In the genomic region with DNA sequence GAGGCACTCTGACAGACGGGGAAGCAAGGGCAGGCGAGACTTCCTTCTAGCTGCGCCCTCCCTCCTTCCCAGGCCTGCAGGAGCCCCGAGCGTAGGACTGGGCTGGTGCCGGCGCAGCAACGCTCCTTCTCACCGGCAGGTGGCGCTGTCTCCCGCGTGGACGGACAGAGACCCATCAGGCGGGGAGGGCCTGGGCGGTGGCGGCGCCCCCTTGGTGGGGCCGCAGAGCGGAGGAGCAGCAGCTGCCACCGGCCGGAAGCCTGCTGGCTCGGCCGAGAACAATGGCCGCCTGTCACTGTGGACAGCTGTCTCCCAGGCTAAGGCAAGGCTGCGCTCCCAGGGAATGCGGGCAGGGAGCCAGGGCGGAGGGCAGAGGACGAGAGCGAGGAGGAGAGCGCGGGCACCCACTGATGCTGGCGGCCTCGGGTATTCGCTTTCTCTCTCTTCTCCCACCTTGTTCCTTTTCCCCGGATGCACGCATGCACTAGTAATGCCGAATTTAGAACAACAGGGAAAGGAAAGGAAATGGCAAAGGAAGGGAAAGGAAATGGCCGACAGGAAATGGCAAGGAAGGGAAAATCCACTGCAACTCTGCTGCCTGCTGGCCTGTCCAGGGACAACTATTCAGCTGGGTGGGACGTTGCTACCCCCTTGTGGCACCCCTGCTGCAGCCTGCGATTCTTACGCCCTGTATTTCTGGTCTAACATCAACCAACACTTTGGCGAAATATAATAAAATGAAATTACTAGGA, we compare ENCODE assay signal across 1 cellular context.
TF ChIP-seq lines count a peak whose summit lies in the region.

No MANE protein-coding gene starts in this region.

TF ChIP-seq in GM12878, 131 proteins besides CTCF, POLR2A, EP300 and RAD21 (continued from another document and continues in another):
- TF ChIP-seq, protein P1, sequence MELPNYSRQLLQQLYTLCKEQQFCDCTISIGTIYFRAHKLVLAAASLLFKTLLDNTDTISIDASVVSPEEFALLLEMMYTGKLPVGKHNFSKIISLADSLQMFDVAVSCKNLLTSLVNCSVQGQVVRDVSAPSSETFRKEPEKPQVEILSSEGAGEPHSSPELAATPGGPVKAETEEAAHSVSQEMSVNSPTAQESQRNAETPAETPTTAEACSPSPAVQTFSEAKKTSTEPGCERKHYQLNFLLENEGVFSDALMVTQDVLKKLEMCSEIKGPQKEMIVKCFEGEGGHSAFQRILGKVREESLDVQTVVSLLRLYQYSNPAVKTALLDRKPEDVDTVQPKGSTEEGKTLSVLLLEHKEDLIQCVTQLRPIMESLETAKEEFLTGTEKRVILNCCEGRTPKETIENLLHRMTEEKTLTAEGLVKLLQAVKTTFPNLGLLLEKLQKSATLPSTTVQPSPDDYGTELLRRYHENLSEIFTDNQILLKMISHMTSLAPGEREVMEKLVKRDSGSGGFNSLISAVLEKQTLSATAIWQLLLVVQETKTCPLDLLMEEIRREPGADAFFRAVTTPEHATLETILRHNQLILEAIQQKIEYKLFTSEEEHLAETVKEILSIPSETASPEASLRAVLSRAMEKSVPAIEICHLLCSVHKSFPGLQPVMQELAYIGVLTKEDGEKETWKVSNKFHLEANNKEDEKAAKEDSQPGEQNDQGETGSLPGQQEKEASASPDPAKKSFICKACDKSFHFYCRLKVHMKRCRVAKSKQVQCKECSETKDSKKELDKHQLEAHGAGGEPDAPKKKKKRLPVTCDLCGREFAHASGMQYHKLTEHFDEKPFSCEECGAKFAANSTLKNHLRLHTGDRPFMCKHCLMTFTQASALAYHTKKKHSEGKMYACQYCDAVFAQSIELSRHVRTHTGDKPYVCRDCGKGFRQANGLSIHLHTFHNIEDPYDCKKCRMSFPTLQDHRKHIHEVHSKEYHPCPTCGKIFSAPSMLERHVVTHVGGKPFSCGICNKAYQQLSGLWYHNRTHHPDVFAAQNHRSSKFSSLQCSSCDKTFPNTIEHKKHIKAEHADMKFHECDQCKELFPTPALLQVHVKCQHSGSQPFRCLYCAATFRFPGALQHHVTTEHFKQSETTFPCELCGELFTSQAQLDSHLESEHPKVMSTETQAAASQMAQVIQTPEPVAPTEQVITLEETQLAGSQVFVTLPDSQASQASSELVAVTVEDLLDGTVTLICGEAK (IDR thresholded peaks at IDR 0.05; ENCODE audit: borderline replicate concordance) = no peak
- TF ChIP-seq RB1 (IDR thresholded peaks at IDR 0.05; ENCODE audit: borderline replicate concordance) (0 out of 2 replicates have a peak, but pooled peaks have one; percentile 74), ZNF274 (IDR thresholded peaks at IDR 0.05; ENCODE audit: insufficient read depth, insufficient read length) (no peak), BHLHE40 (IDR thresholded peaks at IDR 0.05; ENCODE audit: borderline replicate concordance in 1 of 2, low read depth in 2 of 2, low read length in 1 of 2) (peak; percentile 43 to 75), ZNF384 (IDR thresholded peaks at IDR 0.05; ENCODE audit: borderline replicate concordance, low read depth, low read length) (no peak), SMC3 (IDR thresholded peaks at IDR 0.05; ENCODE audit: borderline replicate concordance, low read length) (peak; percentile 76), HCFC1 (IDR thresholded peaks at IDR 0.05; ENCODE audit: low read length) (no peak), CBX3 (IDR thresholded peaks at IDR 0.05; ENCODE audit: borderline replicate concordance, low read depth) (no peak), CEBPB (IDR thresholded peaks at IDR 0.05; ENCODE audit: borderline replicate concordance in 1 of 2, low read depth in 2 of 2, low read length in 2 of 2) (no peak), MYC (IDR thresholded peaks at IDR 0.05; ENCODE audit: insufficient read depth, insufficient read length, insufficient replicate concordance, low read length, severe bottlenecking) (peak; percentile 68), IKZF1 (conservative IDR thresholded peaks at IDR 0.05) (peak; percentile 94), RCOR1 (conservative IDR thresholded peaks at IDR 0.05; ENCODE audit: low read depth, low read length) (peak; percentile 76; the same call in 1 of the 2 replicates), RAD51 (IDR thresholded peaks at IDR 0.05) (no peak), TAF1 (IDR thresholded peaks at IDR 0.05; ENCODE audit: borderline replicate concordance, low read depth, low read length) (0 out of 2 replicates have a peak, but pooled peaks have one; percentile 50), IRF4 (IDR thresholded peaks at IDR 0.05; ENCODE audit: low read depth, low read length) (no peak), STAT3 (IDR thresholded peaks at IDR 0.05; ENCODE audit: low read depth, low read length) (no peak), EGR1 (IDR thresholded peaks at IDR 0.05; ENCODE audit: borderline replicate concordance in 1 of 2, low read depth in 2 of 2, low read length in 2 of 2) (0 out of 3 replicates have a peak, but pooled peaks of 1 of the 2 experiments have one; percentile 15), DPF2 (IDR thresholded peaks at IDR 0.05) (peak; percentile 82), CHD1 (IDR thresholded peaks at IDR 0.05; ENCODE audit: low read depth, low read length) (no peak), BCL11A (IDR thresholded peaks at IDR 0.05; ENCODE audit: low read depth, low read length) (0 out of 2 replicates have a peak, but pooled peaks have one; percentile 3), NRF1 (conservative IDR thresholded peaks at IDR 0.05; ENCODE audit: low read depth, low read length) (no peak), EED (IDR thresholded peaks at IDR 0.05; ENCODE audit: low read depth) (peak; percentile 36), NFXL1 (IDR thresholded peaks at IDR 0.05; ENCODE audit: borderline replicate concordance) (no peak), JUND (IDR thresholded peaks at IDR 0.05; ENCODE audit: low read depth, low read length) (no peak), GATAD2B (conservative IDR thresholded peaks at IDR 0.05; ENCODE audit: low read depth) (peak; percentile 96), NR2F1 (conservative IDR thresholded peaks at IDR 0.05) (peak; percentile 48; the same call in 1 of the 2 replicates)
- TF ChIP-seq, protein P2, sequence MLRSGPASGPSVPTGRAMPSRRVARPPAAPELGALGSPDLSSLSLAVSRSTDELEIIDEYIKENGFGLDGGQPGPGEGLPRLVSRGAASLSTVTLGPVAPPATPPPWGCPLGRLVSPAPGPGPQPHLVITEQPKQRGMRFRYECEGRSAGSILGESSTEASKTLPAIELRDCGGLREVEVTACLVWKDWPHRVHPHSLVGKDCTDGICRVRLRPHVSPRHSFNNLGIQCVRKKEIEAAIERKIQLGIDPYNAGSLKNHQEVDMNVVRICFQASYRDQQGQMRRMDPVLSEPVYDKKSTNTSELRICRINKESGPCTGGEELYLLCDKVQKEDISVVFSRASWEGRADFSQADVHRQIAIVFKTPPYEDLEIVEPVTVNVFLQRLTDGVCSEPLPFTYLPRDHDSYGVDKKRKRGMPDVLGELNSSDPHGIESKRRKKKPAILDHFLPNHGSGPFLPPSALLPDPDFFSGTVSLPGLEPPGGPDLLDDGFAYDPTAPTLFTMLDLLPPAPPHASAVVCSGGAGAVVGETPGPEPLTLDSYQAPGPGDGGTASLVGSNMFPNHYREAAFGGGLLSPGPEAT (IDR thresholded peaks at IDR 0.05; ENCODE audit: low read depth) = peak; percentile 67; the same call in 1 of the 2 replicates
- TF ChIP-seq, protein P3, sequence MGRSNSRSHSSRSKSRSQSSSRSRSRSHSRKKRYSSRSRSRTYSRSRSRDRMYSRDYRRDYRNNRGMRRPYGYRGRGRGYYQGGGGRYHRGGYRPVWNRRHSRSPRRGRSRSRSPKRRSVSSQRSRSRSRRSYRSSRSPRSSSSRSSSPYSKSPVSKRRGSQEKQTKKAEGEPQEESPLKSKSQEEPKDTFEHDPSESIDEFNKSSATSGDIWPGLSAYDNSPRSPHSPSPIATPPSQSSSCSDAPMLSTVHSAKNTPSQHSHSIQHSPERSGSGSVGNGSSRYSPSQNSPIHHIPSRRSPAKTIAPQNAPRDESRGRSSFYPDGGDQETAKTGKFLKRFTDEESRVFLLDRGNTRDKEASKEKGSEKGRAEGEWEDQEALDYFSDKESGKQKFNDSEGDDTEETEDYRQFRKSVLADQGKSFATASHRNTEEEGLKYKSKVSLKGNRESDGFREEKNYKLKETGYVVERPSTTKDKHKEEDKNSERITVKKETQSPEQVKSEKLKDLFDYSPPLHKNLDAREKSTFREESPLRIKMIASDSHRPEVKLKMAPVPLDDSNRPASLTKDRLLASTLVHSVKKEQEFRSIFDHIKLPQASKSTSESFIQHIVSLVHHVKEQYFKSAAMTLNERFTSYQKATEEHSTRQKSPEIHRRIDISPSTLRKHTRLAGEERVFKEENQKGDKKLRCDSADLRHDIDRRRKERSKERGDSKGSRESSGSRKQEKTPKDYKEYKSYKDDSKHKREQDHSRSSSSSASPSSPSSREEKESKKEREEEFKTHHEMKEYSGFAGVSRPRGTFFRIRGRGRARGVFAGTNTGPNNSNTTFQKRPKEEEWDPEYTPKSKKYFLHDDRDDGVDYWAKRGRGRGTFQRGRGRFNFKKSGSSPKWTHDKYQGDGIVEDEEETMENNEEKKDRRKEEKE (IDR thresholded peaks at IDR 0.05) = no peak
- TF ChIP-seq, protein P4, sequence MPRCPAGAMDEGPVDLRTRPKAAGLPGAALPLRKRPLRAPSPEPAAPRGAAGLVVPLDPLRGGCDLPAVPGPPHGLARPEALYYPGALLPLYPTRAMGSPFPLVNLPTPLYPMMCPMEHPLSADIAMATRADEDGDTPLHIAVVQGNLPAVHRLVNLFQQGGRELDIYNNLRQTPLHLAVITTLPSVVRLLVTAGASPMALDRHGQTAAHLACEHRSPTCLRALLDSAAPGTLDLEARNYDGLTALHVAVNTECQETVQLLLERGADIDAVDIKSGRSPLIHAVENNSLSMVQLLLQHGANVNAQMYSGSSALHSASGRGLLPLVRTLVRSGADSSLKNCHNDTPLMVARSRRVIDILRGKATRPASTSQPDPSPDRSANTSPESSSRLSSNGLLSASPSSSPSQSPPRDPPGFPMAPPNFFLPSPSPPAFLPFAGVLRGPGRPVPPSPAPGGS (IDR thresholded peaks at IDR 0.05; ENCODE audit: borderline replicate concordance, insufficient read depth, low read depth, low read length, poor library complexity, severe bottlenecking) = no peak
- TF ChIP-seq, protein P5, sequence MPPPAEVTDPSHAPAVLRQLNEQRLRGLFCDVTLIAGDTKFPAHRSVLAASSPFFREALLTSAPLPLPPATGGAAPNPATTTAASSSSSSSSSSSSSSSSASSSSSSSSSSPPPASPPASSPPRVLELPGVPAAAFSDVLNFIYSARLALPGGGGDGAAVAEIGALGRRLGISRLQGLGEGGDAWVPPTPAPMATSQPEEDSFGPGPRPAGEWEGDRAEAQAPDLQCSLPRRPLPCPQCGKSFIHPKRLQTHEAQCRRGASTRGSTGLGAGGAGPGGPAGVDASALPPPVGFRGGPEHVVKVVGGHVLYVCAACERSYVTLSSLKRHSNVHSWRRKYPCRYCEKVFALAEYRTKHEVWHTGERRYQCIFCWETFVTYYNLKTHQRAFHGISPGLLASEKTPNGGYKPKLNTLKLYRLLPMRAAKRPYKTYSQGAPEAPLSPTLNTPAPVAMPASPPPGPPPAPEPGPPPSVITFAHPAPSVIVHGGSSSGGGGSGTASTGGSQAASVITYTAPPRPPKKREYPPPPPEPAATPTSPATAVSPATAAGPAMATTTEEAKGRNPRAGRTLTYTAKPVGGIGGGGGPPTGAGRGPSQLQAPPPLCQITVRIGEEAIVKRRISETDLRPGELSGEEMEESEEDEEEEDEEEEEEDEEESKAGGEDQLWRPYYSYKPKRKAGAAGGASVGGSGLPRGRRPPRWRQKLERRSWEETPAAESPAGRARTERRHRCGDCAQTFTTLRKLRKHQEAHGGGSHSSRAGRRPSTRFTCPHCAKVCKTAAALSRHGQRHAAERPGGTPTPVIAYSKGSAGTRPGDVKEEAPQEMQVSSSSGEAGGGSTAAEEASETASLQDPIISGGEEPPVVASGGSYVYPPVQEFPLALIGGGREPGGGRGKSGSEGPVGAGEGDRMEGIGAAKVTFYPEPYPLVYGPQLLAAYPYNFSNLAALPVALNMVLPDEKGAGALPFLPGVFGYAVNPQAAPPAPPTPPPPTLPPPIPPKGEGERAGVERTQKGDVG (CRISPR knock-in tag; IDR thresholded peaks at IDR 0.05) = no peak
- TF ChIP-seq, protein P6, sequence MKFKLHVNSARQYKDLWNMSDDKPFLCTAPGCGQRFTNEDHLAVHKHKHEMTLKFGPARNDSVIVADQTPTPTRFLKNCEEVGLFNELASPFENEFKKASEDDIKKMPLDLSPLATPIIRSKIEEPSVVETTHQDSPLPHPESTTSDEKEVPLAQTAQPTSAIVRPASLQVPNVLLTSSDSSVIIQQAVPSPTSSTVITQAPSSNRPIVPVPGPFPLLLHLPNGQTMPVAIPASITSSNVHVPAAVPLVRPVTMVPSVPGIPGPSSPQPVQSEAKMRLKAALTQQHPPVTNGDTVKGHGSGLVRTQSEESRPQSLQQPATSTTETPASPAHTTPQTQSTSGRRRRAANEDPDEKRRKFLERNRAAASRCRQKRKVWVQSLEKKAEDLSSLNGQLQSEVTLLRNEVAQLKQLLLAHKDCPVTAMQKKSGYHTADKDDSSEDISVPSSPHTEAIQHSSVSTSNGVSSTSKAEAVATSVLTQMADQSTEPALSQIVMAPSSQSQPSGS (IDR thresholded peaks at IDR 0.05; ENCODE audit: low read length) = no peak
- TF ChIP-seq, protein P7, sequence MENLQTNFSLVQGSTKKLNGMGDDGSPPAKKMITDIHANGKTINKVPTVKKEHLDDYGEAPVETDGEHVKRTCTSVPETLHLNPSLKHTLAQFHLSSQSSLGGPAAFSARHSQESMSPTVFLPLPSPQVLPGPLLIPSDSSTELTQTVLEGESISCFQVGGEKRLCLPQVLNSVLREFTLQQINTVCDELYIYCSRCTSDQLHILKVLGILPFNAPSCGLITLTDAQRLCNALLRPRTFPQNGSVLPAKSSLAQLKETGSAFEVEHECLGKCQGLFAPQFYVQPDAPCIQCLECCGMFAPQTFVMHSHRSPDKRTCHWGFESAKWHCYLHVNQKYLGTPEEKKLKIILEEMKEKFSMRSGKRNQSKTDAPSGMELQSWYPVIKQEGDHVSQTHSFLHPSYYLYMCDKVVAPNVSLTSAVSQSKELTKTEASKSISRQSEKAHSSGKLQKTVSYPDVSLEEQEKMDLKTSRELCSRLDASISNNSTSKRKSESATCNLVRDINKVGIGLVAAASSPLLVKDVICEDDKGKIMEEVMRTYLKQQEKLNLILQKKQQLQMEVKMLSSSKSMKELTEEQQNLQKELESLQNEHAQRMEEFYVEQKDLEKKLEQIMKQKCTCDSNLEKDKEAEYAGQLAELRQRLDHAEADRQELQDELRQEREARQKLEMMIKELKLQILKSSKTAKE (IDR thresholded peaks at IDR 0.05; ENCODE audit: low read depth, poor library complexity, severe bottlenecking) = peak; percentile 49
- TF ChIP-seq, protein P8, sequence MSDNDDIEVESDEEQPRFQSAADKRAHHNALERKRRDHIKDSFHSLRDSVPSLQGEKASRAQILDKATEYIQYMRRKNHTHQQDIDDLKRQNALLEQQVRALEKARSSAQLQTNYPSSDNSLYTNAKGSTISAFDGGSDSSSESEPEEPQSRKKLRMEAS (IDR thresholded peaks at IDR 0.05; ENCODE audit: low read depth, low read length) = peak; percentile 63
